8 cellular contexts compared by ENCODE assay signal in genomic region chr17:35063514-35064223, GRCh38. TPM values are rescaled to one million over a fixed set of nuclear protein-coding genes. Genes with fewer than 3 reads are reported as not detected.
DNase-seq lines count a peak whose midpoint lies in the region; ATAC-seq and TF ChIP-seq lines count a peak whose summit lies in the region.

Gene RFFL, minus strand, starts transcription at chr17:35063707. Its CDS starts 37,154 bp downstream, at chr17:35026553.

- H3K27me3 Mint-ChIP-seq in IgD-negative memory B cell: no peaks in the 10 kb centered on the region
- H3K27me3 Mint-ChIP-seq in neural progenitor cell (ENCODE audit: insufficient read depth, low read depth): peaks cover 2% of the 10 kb centered on the region

- TF ChIP-seq POLR2A in Raji (IDR thresholded peaks at IDR 0.05; ENCODE audit: insufficient read depth, low read depth, low read length): peak; percentile 56; the same call in 1 of the 2 replicates

- H3K27ac Mint-ChIP-seq in IgD-negative memory B cell (peak within 1 kb of the TSS; percentile 46 to 95 (median 89)), neural progenitor cell (no peak within 1 kb of the TSS)

- H3K4me1 Mint-ChIP-seq in IgD-negative memory B cell (peaks cover 15 to 26% (median 19%) of the 10 kb centered on the region in 3 donors), neural progenitor cell (peaks cover 28% of the 10 kb centered on the region)

- no peak within 1 kb of the TSS for H3K9ac ChIP-seq in neural progenitor cell

- H2AFZ ChIP-seq in neural progenitor cell (replicated peaks): no peak within 1 kb of the TSS

- peak; percentile 92 for ATAC-seq in GM21529 (IDR thresholded peaks at IDR 0.05; ENCODE audit: unreplicated experiment)
- ATAC-seq in foreskin keratinocyte: peak; percentile 98

- H3F3A ChIP-seq in neural progenitor cell (ENCODE audit: low read depth): peaks cover 16% of the 10 kb centered on the region

- H4K20me1 ChIP-seq in neural progenitor cell (ENCODE audit: low read depth): no peaks in the 10 kb centered on the region

- no peaks in the 10 kb centered on the region for H3K79me2 ChIP-seq in neural progenitor cell (ENCODE audit: low read depth)

- peak; percentile 96 for DNase-seq in DMS53 (lab: John Stamatoyannopoulos, UW)
- DNase-seq in activated effector memory CD4-positive, alpha-beta T cell treated with anti-CD3 and anti-CD28 coated beads, Interleukin-2, amount 50 U/mL, for 16 hours: peak; percentile 94
- peak; percentile 96 to 97 for DNase-seq in foreskin keratinocyte
- peak; percentile 83 for DNase-seq in neural progenitor cell (ENCODE audit: low spot score)
- peak; percentile 97 for DNase-seq in stromal cell of bone marrow (ENCODE audit: low read depth)

- H3K4me3 Mint-ChIP-seq in IgD-negative memory B cell: peak within 1 kb of the TSS; percentile 21 to 90 (median 84)
- H3K4me3 Mint-ChIP-seq in neural progenitor cell: peak within 1 kb of the TSS; percentile 62

- H3K9me3 Mint-ChIP-seq in IgD-negative memory B cell (no peaks in the 10 kb centered on the region), neural progenitor cell (no peaks in the 10 kb centered on the region)

- peak within 1 kb of the TSS; percentile 91 for H3K27ac ChIP-seq in foreskin keratinocyte
- H3K27ac ChIP-seq in neural progenitor cell: peak within 1 kb of the TSS; percentile 57

- H3K4me2 ChIP-seq in neural progenitor cell: peak within 1 kb of the TSS; percentile 54

- H3K9me3 ChIP-seq in neural progenitor cell (ENCODE audit: low read depth): no peaks in the 10 kb centered on the region

- peaks cover 16% of the 10 kb centered on the region for H3K4me1 ChIP-seq in foreskin keratinocyte
- peaks cover 23% of the 10 kb centered on the region for H3K4me1 ChIP-seq in neural progenitor cell

- H3K36me3 Mint-ChIP-seq in IgD-negative memory B cell (peaks cover 4% of the 10 kb centered on the region), neural progenitor cell (peaks cover 4% of the 10 kb centered on the region)

- peak within 1 kb of the TSS; percentile 22 for H3K4me3 ChIP-seq in neural progenitor cell

- TF ChIP-seq CTCF in foreskin keratinocyte (conservative IDR thresholded peaks at IDR 0.05) (peak; percentile 58), neural progenitor cell (IDR thresholded peaks at IDR 0.05) (no peak)

- H3K36me3 ChIP-seq in neural progenitor cell: no peaks in the 10 kb centered on the region

- H3K27me3 ChIP-seq in foreskin keratinocyte (no peaks in the 10 kb centered on the region), neural progenitor cell (no peaks in the 10 kb centered on the region)

RNA-seq across cellular contexts. Expression of gene RFFL, which starts in this region (rescaled TPM):
- 28.9 TPM for polyA plus RNA-seq in IgD-negative memory B cell
- total RNA-seq in foreskin keratinocyte: 22.1 and 23.6 TPM in 2 replicates
- 6.1 and 7.0 TPM in 2 replicates for polyA plus RNA-seq in foreskin keratinocyte
- total RNA-seq in neural progenitor cell (ENCODE audit: low replicate concordance): 20.6 and 22.3 TPM in 2 replicates

Comparison
In these comparisons a context has a peak if more than half of its experiments do, and no peak if none do; other contexts are left out.
1. Peak in every context shown above with its lines: DNase-seq, ATAC-seq, H3K4me3 ChIP-seq and H3K27ac ChIP-seq.